ENCODE assay signal across 22 cellular contexts in genomic region chr18:23816740-23817139, GRCh38.
DNase-seq lines count a peak whose midpoint lies in the region; ATAC-seq, FAIRE-seq and TF ChIP-seq lines count a peak whose summit lies in the region.
"Had no signal": no experiment of that assay in that cellular context is flagged by ENCODE, and none has a peak within 500 bp of the region (broad histone marks: within the 10 kb centered on the region; RNA-seq: fewer than 3 reads in every experiment).

No MANE protein-coding gene starts in this region.

- H3F3A ChIP-seq in PC-9 (ENCODE audit: insufficient read depth, low read depth) (no peaks in the 10 kb centered on the region; the same call in 1 of the 2 replicates), MM.1S (ENCODE audit: insufficient read depth, low read length) (no peaks in the 10 kb centered on the region)

- ATAC-seq in GM12878 (peak; percentile 49), memory B cell (ENCODE audit: low read depth) (peak; percentile 73), upper lobe of right lung (peak; percentile 92)

- H3K4me3 ChIP-seq in GM12878 (no peak overlapping the region), upper lobe of right lung (no peak overlapping the region), PC-9 (no peak overlapping the region), MM.1S (ENCODE audit: low read length) (no peak overlapping the region)

- intact Hi-C loops in GM12878 (cut with micrococcal nuclease; ENCODE audit: unreplicated experiment) (no loop called here), upper lobe of right lung (cut with DNase I) (no loop called here), PC-9 (cut with micrococcal nuclease; ENCODE audit: unreplicated experiment) (no loop called here)

- in situ Hi-C loops in GM12878 (cut with MboI): no loop called here

- H3K27ac ChIP-seq in GM12878 (ENCODE audit: control insufficient read depth, insufficient read depth) (no peak overlapping the region), upper lobe of right lung (no peak overlapping the region), PC-9 (no peak overlapping the region), MM.1S (ENCODE audit: low read length) (no peak overlapping the region)
- H3K27ac ChIP-seq: RWPE1 had no signal

- TF ChIP-seq RAD21 in GM12878 (IDR thresholded peaks at IDR 0.05; ENCODE audit: insufficient read depth, low read depth, low read length): no peak

- CTCF ChIA-PET in GM12878 (lab: Yijun Ruan, JAX) (no interaction called here), PC-9 (lab: Charles Lee) (no interaction called here)

- H3K36me3 ChIP-seq in GM12878 (ENCODE audit: control insufficient read depth in 2 of 2, insufficient read depth in 2 of 2, low read length in 1 of 2): no peaks in the 10 kb centered on the region
- no peaks in the 10 kb centered on the region for H3K36me3 ChIP-seq in upper lobe of right lung
- H3K36me3 ChIP-seq in PC-9 (ENCODE audit: low read depth): no peaks in the 10 kb centered on the region
- no peaks in the 10 kb centered on the region for H3K36me3 ChIP-seq in MM.1S (replicated peaks; ENCODE audit: insufficient read depth, low read length)

- H3K27me3 ChIP-seq in GM12878 (replicated peaks in 1 of 2; ENCODE audit: control insufficient read depth in 2 of 2, insufficient read depth in 2 of 2, low read length in 1 of 2) (no peaks in the 10 kb centered on the region), upper lobe of right lung (no peaks in the 10 kb centered on the region), PC-9 (ENCODE audit: insufficient read depth, low read depth) (no peaks in the 10 kb centered on the region), MM.1S (replicated peaks; ENCODE audit: insufficient read depth, low read length) (no peaks in the 10 kb centered on the region)

- BruUV-seq in GM12878 (replicated peaks; lab: Mats Ljungman, UMichigan) (no TSS peak), PC-9 (replicated peaks; lab: Mats Ljungman, UMichigan) (no TSS peak)

- H3K27me3 Mint-ChIP-seq in memory B cell: no peaks in the 10 kb centered on the region
- H3K27me3 Mint-ChIP-seq in activated naive CD8-positive, alpha-beta T cell treated with anti-CD3 and anti-CD28 coated beads for 36 hours: no peaks in the 10 kb centered on the region

- no peaks in the 10 kb centered on the region for H3K79me2 ChIP-seq in GM12878 (ENCODE audit: control insufficient read depth, insufficient read depth, low read length)
- H3K79me2 ChIP-seq in PC-9 (ENCODE audit: low read depth): no peaks in the 10 kb centered on the region
- no peaks in the 10 kb centered on the region for H3K79me2 ChIP-seq in MM.1S (ENCODE audit: low read length)

- H4K20me1 ChIP-seq in GM12878 (ENCODE audit: control insufficient read depth, insufficient read depth) (no peaks in the 10 kb centered on the region), PC-9 (ENCODE audit: insufficient read depth) (no peaks in the 10 kb centered on the region), MM.1S (ENCODE audit: insufficient read depth, low read length) (no peaks in the 10 kb centered on the region)

- 28% methylated on average over 4 of the region's 4 CpGs for WGBS in GM12878 (ENCODE audit: insufficient coverage, insufficient replicate concordance, low lambda C conversion rate, missing lambda C conversion rate)

- DNase-seq in SKM-1 treated with dmso at 0.1 percent for 144 hours (lab: John Stamatoyannopoulos, UW; ENCODE audit: unreplicated experiment) (peak; percentile 5), SKM-1 (lab: John Stamatoyannopoulos, UW; ENCODE audit: unreplicated experiment) (no peak), GM12878 (ENCODE audit: low read depth, low spot score) (no peak), memory B cell (ENCODE audit: low spot score in 2 of 2) (no peak), upper lobe of right lung (no peak), PC-9 (no peak), MM.1S (no peak)
- DNase-seq in activated naive CD8-positive, alpha-beta T cell treated with anti-CD3 and anti-CD28 coated beads for 36 hours: no peak
- DNase-seq: Caco-2; CD4-positive, CD25-positive, alpha-beta regulatory T cell; GDM1; H7; HFFc6; NCI-H1048; NCI-H1436 treated with DMSO at 0.1 percent for 48 hours; NCI-H2029 treated with DMSO at 0.1 percent for 48 hours; NCI-H2171; NCI-H446; NCI-H526 treated with DMSO at 0.1 percent for 48 hours; SIG-M5 had no signal

- SMC1A ChIA-PET in GM12878 (lab: Charles Lee; ENCODE audit: uncharacterized antibody, unreplicated experiment): no interaction called here

- H3K9me3 Mint-ChIP-seq in memory B cell: no peaks in the 10 kb centered on the region
- no peaks in the 10 kb centered on the region for H3K9me3 Mint-ChIP-seq in activated naive CD8-positive, alpha-beta T cell treated with anti-CD3 and anti-CD28 coated beads for 36 hours
- H3K9me3 Mint-ChIP-seq: CD4-positive, CD25-positive, alpha-beta regulatory T cell; HFFc6 had no signal

- H3K9me3 ChIP-seq in GM12878 (replicated peaks; ENCODE audit: control insufficient read depth, insufficient read depth, low read length) (no peaks in the 10 kb centered on the region), upper lobe of right lung (no peaks in the 10 kb centered on the region), PC-9 (ENCODE audit: insufficient read depth, low read depth) (no peaks in the 10 kb centered on the region), MM.1S (replicated peaks; ENCODE audit: insufficient read depth, low read length) (no peaks in the 10 kb centered on the region)
- H3K9me3 ChIP-seq: Caco-2 had no signal

- no peak overlapping the region for H3K9ac ChIP-seq in GM12878 (ENCODE audit: control insufficient read depth, insufficient read depth, low read length)
- H3K9ac ChIP-seq in MM.1S (ENCODE audit: low read length): no peak overlapping the region

- no peak overlapping the region for H3K4me3 Mint-ChIP-seq in memory B cell
- no peak overlapping the region for H3K4me3 Mint-ChIP-seq in activated naive CD8-positive, alpha-beta T cell treated with anti-CD3 and anti-CD28 coated beads for 36 hours
- H3K4me3 Mint-ChIP-seq: B cell; CD4-positive, CD25-positive, alpha-beta regulatory T cell; HFFc6 had no signal

- no peaks in the 10 kb centered on the region for H3K9me2 ChIP-seq in PC-9 (ENCODE audit: insufficient read depth)
- no peaks in the 10 kb centered on the region for H3K9me2 ChIP-seq in MM.1S (replicated peaks; ENCODE audit: insufficient read depth, low read length)

- H3K27ac Mint-ChIP-seq in memory B cell: no peak overlapping the region
- no peak overlapping the region for H3K27ac Mint-ChIP-seq in activated naive CD8-positive, alpha-beta T cell treated with anti-CD3 and anti-CD28 coated beads for 36 hours
- H3K27ac Mint-ChIP-seq: B cell, HFFc6 had no signal

- H3K36me3 Mint-ChIP-seq in memory B cell: no peaks in the 10 kb centered on the region
- no peaks in the 10 kb centered on the region for H3K36me3 Mint-ChIP-seq in activated naive CD8-positive, alpha-beta T cell treated with anti-CD3 and anti-CD28 coated beads for 36 hours
- H3K36me3 Mint-ChIP-seq: CD4-positive, CD25-positive, alpha-beta regulatory T cell had no signal

- FAIRE-seq in GM12878 (lab: Jason Lieb, UNC): no peak

- RAD21 ChIA-PET in GM12878 (lab: Charles Lee; ENCODE audit: unreplicated experiment): no interaction called here

- H2AFZ ChIP-seq in GM12878 (ENCODE audit: control insufficient read depth, low read depth, low read length) (no peak overlapping the region; the same call in 1 of the 2 replicates), PC-9 (no peak overlapping the region), MM.1S (ENCODE audit: low read length) (no peak overlapping the region)

- TF ChIP-seq CTCF in GM12878 (IDR thresholded peaks at IDR 0.05 in 2 of 3, conservative IDR thresholded peaks at IDR 0.05 in 1 of 3; ENCODE audit: control insufficient read depth in 2 of 3, extremely low read depth in 1 of 3, insufficient read depth in 1 of 3, low read depth in 3 of 3, low read length in 3 of 3): no peak
- no peak for TF ChIP-seq CTCF in upper lobe of right lung (IDR thresholded peaks at IDR 0.05)
- TF ChIP-seq CTCF in PC-9 (conservative IDR thresholded peaks at IDR 0.05): no peak
- no peak for TF ChIP-seq CTCF in MM.1S (IDR thresholded peaks at IDR 0.05; ENCODE audit: low read length)

- TF ChIP-seq POLR2A in GM12878 (IDR thresholded peaks at IDR 0.05; ENCODE audit: low read depth, low read length): no peak

- peaks cover 10% of the 10 kb centered on the region for H3K4me1 Mint-ChIP-seq in memory B cell
- H3K4me1 Mint-ChIP-seq in activated naive CD8-positive, alpha-beta T cell treated with anti-CD3 and anti-CD28 coated beads for 36 hours: peaks cover 4% of the 10 kb centered on the region

- no peak for TF ChIP-seq EP300 in GM12878 (IDR thresholded peaks at IDR 0.05; ENCODE audit: borderline replicate concordance in 1 of 2, control insufficient read depth in 1 of 2, low read depth in 2 of 2, low read length in 2 of 2)

- H3K4me2 ChIP-seq in GM12878 (ENCODE audit: control insufficient read depth, insufficient read depth): no peak overlapping the region
- H3K4me2 ChIP-seq in PC-9: no peak overlapping the region
- no peak overlapping the region for H3K4me2 ChIP-seq in MM.1S (ENCODE audit: low read depth, low read length)

- POLR2A ChIA-PET in GM12878 (lab: Charles Lee) (no interaction called here), PC-9 (lab: Charles Lee; ENCODE audit: unreplicated experiment) (no interaction called here)

- H3K4me1 ChIP-seq in GM12878 (ENCODE audit: control insufficient read depth, insufficient read depth, low read length) (no peaks in the 10 kb centered on the region; the same call in 1 of the 2 replicates), upper lobe of right lung (peaks cover 2% of the 10 kb centered on the region), PC-9 (replicated peaks; ENCODE audit: insufficient read depth) (no peaks in the 10 kb centered on the region), MM.1S (ENCODE audit: low read length) (no peaks in the 10 kb centered on the region)
- H3K4me1 ChIP-seq: Caco-2 had no signal

TF ChIP-seq in GM12878, 131 proteins besides CTCF, POLR2A, EP300 and RAD21:
- TF ChIP-seq SREBF1 (IDR thresholded peaks at IDR 0.05; ENCODE audit: low read length): no peak
- no peak for TF ChIP-seq SMAD1 (IDR thresholded peaks at IDR 0.05; ENCODE audit: low read depth, partially characterized antibody)
- TF ChIP-seq SPI1 (IDR thresholded peaks at IDR 0.05; ENCODE audit: borderline replicate concordance, insufficient read depth, low read depth, low read length): peak; percentile 30; the same call in 1 of the 2 replicates
- TF ChIP-seq DPF2 (IDR thresholded peaks at IDR 0.05): no peak
